ENCODE assay signal across 8 cellular contexts in genomic region chr18:3245853-3246635, GRCh38. TPM values are rescaled to one million over a fixed set of nuclear protein-coding genes. Genes with fewer than 3 reads are reported as not detected.
DNase-seq lines count a peak whose midpoint lies in the region; ATAC-seq, FAIRE-seq and TF ChIP-seq lines count a peak whose summit lies in the region.

No MANE protein-coding gene starts in this region.

- no peaks in the 10 kb centered on the region for H3K27me3 ChIP-seq in adrenal gland
- H3K27me3 ChIP-seq in psoas muscle (ENCODE audit: insufficient read depth in 3 of 3, low read length in 2 of 3), result no peaks in the 10 kb centered on the region

- peak overlapping the region in 2 of 4 donors; percentile 21 to 66 for H3K4me3 ChIP-seq in adrenal gland
- H3K4me3 ChIP-seq in psoas muscle, result peak overlapping the region; percentile 85

- H3K27ac ChIP-seq in adrenal gland (peak overlapping the region; percentile 69 to 100 (median 97)), psoas muscle (peak overlapping the region; percentile 99)

- 7 to 11% (median 9%) methylated on average over 20 to 29 of the region's 29 CpGs for WGBS in adrenal gland, 4 donors
- 3 to 8% (median 4%) methylated on average over 29 of the region's 29 CpGs for WGBS in psoas muscle, 3 donors

- TF ChIP-seq POLR2A in adrenal gland (IDR thresholded peaks at IDR 0.05), result peak in 1 of 2 donors; percentile 31

- H3K36me3 ChIP-seq in adrenal gland (replicated peaks in 1 of 2), result no peaks in the 10 kb centered on the region
- peaks cover 0 to 23% of the 10 kb centered on the region in 2 donors for H3K36me3 ChIP-seq in psoas muscle (ENCODE audit: insufficient read depth in 1 of 2, low read depth in 1 of 2)

- H3K4me1 ChIP-seq in adrenal gland (replicated peaks in 1 of 2), result peaks cover 14 to 38% of the 10 kb centered on the region in 2 donors
- peaks cover 42% of the 10 kb centered on the region for H3K4me1 ChIP-seq in psoas muscle

- ATAC-seq in HG02588 (IDR thresholded peaks at IDR 0.05; ENCODE audit: unreplicated experiment) (peak; percentile 44), left ventricle myocardium superior (peak; percentile 76), psoas muscle (peak; percentile 65 to 73 (median 70))

- intact Hi-C loops in adrenal gland (cut with DNase I), result loop anchor here (5.0 to 10.0 kb wide), 2 partner anchors 311 to 314 kb away; no protein-coding TSS in a partner anchor
- intact Hi-C loops in left ventricle myocardium superior (cut with micrococcal nuclease), result loop anchor here (10.0 kb wide), 2 partner anchors 61 to 311 kb away; no protein-coding TSS in a partner anchor
- intact Hi-C loops in psoas muscle (cut with DNase I), result loop anchor here (2.0 to 5.0 kb wide), 5 partner anchors 27 to 589 kb away; partner anchors contain the start of genes MYOM1 (in 1 of the 2) and SMCHD1 (in 1 of the 2)

- peak; percentile 77 for TF ChIP-seq CTCF in GM12801 (IDR thresholded peaks at IDR 0.05; ENCODE audit: extremely low read depth, insufficient read length)
- peak; percentile 90 to 98 (median 96) for TF ChIP-seq CTCF in adrenal gland (IDR thresholded peaks at IDR 0.05)
- peak; percentile 97 for TF ChIP-seq CTCF in psoas muscle (IDR thresholded peaks at IDR 0.05)

- H3K9me3 ChIP-seq in adrenal gland (replicated peaks in 1 of 3) (no peaks in the 10 kb centered on the region), psoas muscle (no peaks in the 10 kb centered on the region)

- peak; percentile 56 for DNase-seq in NCI-H1092 (lab: John Stamatoyannopoulos, UW)
- DNase-seq in SW 1271 (lab: John Stamatoyannopoulos, UW), result peak; percentile 75 to 81
- DNase-seq in adrenal gland, result peak; percentile 89 to 95 (median 92)
- DNase-seq in left ventricle myocardium superior, result peak; percentile 92
- DNase-seq in psoas muscle, result peak; percentile 90 to 95
- DNase-seq in urothelium cell line (ENCODE audit: low spot score), result peak; percentile 97

- FAIRE-seq in urothelium cell line (lab: Jason Lieb, UNC), result peak; percentile 97

RNA-seq across cellular contexts. Expression of gene MYL12A, which starts 1.6 kb away (rescaled TPM):
- total RNA-seq in adrenal gland, result 100 to 1,000 TPM; 191 to 436 (median 251) TPM
- polyA plus RNA-seq in adrenal gland, result 100 to 1,000 TPM; 217 to 419 (median 226) TPM
- 1,328 TPM for total RNA-seq in left ventricle myocardium superior
- total RNA-seq in psoas muscle, result 1,000 to 10,000 TPM in 3 of 4 donors, 100 to 1,000 TPM in 1; 995 to 3,547 (median 2,203) TPM
- 1,000 to 10,000 TPM in 2 of 3 donors, 100 to 1,000 TPM in 1; 957 to 3,920 (median 1,327) TPM for polyA plus RNA-seq in psoas muscle

RNA-seq across cellular contexts. Expression of gene MYL12B, which starts 15.9 kb away (rescaled TPM):
- total RNA-seq in adrenal gland (100 to 1,000 TPM; 259 to 580 (median 376) TPM), left ventricle myocardium superior (168 TPM), psoas muscle (100 to 1,000 TPM; 163 to 212 (median 180) TPM)
- polyA plus RNA-seq in adrenal gland (100 to 1,000 TPM; 396 to 810 (median 786) TPM), psoas muscle (100 to 1,000 TPM; 193 to 243 (median 240) TPM)

RNA-seq across cellular contexts. Expression of gene MYOM1, which starts 26.3 kb away (rescaled TPM):
- total RNA-seq in adrenal gland (1 to 10 TPM; 1.3 to 3.3 (median 2.5) TPM), left ventricle myocardium superior (724 TPM), psoas muscle (100 to 1,000 TPM; 388 to 842 (median 567) TPM)
- polyA plus RNA-seq in adrenal gland (10 to 100 TPM in 1 of 3 donors, 1 to 10 TPM in 2; 3.8 to 20.0 (median 5.9) TPM), psoas muscle (100 to 1,000 TPM in 2 of 3 donors, 10 to 100 TPM in 1; 54.8 to 209 (median 117) TPM)

Comparison
In these comparisons a context has a peak if more than half of its experiments do, and no peak if none do; other contexts are left out.
1. RNA of gene MYOM1, which starts 26.3 kb away (total RNA-seq): 724 TPM in left ventricle myocardium superior (single experiment) and 388 to 842 TPM in psoas muscle; 1.3 to 3.3 TPM in adrenal gland; every median in the first group is over 10 times any median in the second.
2. Peak in every context shown above with its lines, with median percentiles within 50 percentile points of each other: CTCF ChIP-seq, ATAC-seq and DNase-seq.